Comparison of ENCODE assay signal across 16 cellular contexts in genomic region chr11:85774256-85775097, GRCh38. TPM values are rescaled to one million over a fixed set of nuclear protein-coding genes. Genes with fewer than 3 reads are reported as not detected.
DNase-seq lines count a peak whose midpoint lies in the region; ATAC-seq and TF ChIP-seq lines count a peak whose summit lies in the region.
"Had no signal": no experiment of that assay in that cellular context is flagged by ENCODE, and none has a peak within 500 bp of the region (broad histone marks: within the 10 kb centered on the region; RNA-seq: fewer than 3 reads in every experiment).

No MANE protein-coding gene starts in this region.

- H3K9me3 ChIP-seq in tibial artery (peaks cover 0 to 3% (median 0%) of the 10 kb centered on the region in 3 donors), PC-9 (ENCODE audit: insufficient read depth, low read depth) (no peaks in the 10 kb centered on the region)
- H3K9me3 ChIP-seq: neutrophil, right lobe of liver had no signal

- H3K27me3 ChIP-seq in tibial artery, result no peaks in the 10 kb centered on the region
- H3K27me3 ChIP-seq in PC-9 (ENCODE audit: insufficient read depth, low read depth), result no peaks in the 10 kb centered on the region
- H3K27me3 ChIP-seq: neutrophil, right lobe of liver had no signal

- intact Hi-C loops in tibial artery (cut with DNase I; ENCODE audit: low total_unique reads), result no loop called here
- intact Hi-C loops in PC-9 (cut with micrococcal nuclease; ENCODE audit: unreplicated experiment), result no loop called here

- H3K9me3 Mint-ChIP-seq in activated naive CD4-positive, alpha-beta T cell treated with anti-CD3 and anti-CD28 coated beads, Interleukin-2, amount 50 U/mL, for 72 hours, result peaks cover 5 to 6% of the 10 kb centered on the region in 2 donors
- H3K9me3 Mint-ChIP-seq in activated T-helper 17 cell treated with anti-CD3 and anti-CD28 coated beads, Interleukin-2, amount 50 U/mL, for 72 hours, result no peaks in the 10 kb centered on the region

- H3K27me3 Mint-ChIP-seq in activated T-helper 17 cell treated with anti-CD3 and anti-CD28 coated beads, Interleukin-2, amount 50 U/mL, for 72 hours, result no peaks in the 10 kb centered on the region

- POLR2A ChIA-PET in PC-9 (lab: Charles Lee; ENCODE audit: unreplicated experiment), result interaction anchor here (0.5 kb wide), 1 partner anchor 1026 kb away, joined by 3 read pairs; the partner anchor contains the start of gene PRSS23

- H3K4me1 ChIP-seq in tibial artery (peaks cover 0 to 54% (median 9%) of the 10 kb centered on the region in 4 donors), PC-9 (replicated peaks; ENCODE audit: insufficient read depth) (peaks cover 22% of the 10 kb centered on the region)
- H3K4me1 ChIP-seq: right lobe of liver had no signal

- TF ChIP-seq CTCF in tibial artery (IDR thresholded peaks at IDR 0.05), result no peak
- TF ChIP-seq CTCF in PC-9 (conservative IDR thresholded peaks at IDR 0.05), result no peak

- H3F3A ChIP-seq in PC-9 (ENCODE audit: insufficient read depth, low read depth), result peaks cover 23% of the 10 kb centered on the region

- no peak overlapping the region for H3K4me2 ChIP-seq in PC-9

- H3K27ac Mint-ChIP-seq in activated naive CD4-positive, alpha-beta T cell treated with anti-CD3 and anti-CD28 coated beads, Interleukin-2, amount 50 U/mL, for 72 hours, result no peak overlapping the region
- no peak overlapping the region for H3K27ac Mint-ChIP-seq in activated T-helper 17 cell treated with anti-CD3 and anti-CD28 coated beads, Interleukin-2, amount 50 U/mL, for 72 hours
- H3K27ac Mint-ChIP-seq: activated T-helper 2 cell treated with anti-CD3 and anti-CD28 coated beads, Interferon-gamma antibody, Interleukin-2, Interleukin-4, amounts not matched to agents 10 μg/mL and 5 μg/mL and 100 μg/mL, durations not matched to agents 14 hours and 24 hours and 36 hours had no signal

- peaks cover 14% of the 10 kb centered on the region for H3K4me1 Mint-ChIP-seq in activated T-helper 17 cell treated with anti-CD3 and anti-CD28 coated beads, Interleukin-2, amount 50 U/mL, for 72 hours

- H3K4me3 Mint-ChIP-seq in activated T-helper 17 cell treated with anti-CD3 and anti-CD28 coated beads, Interleukin-2, amount 50 U/mL, for 72 hours, result peak overlapping the region; percentile 43

- no peak overlapping the region for H2AFZ ChIP-seq in PC-9

- no peak for DNase-seq in activated naive CD4-positive, alpha-beta T cell treated with anti-CD3 and anti-CD28 coated beads, Interleukin-2, amount 50 U/mL, for 72 hours (ENCODE audit: low spot score in 2 of 2)
- DNase-seq in activated naive CD4-positive, alpha-beta T cell (lab: John Stamatoyannopoulos, UW), result no peak
- DNase-seq in tibial artery, result no peak
- no peak for DNase-seq in NCI-H2196 (lab: John Stamatoyannopoulos, UW; ENCODE audit: unreplicated experiment)
- DNase-seq in PC-9, result no peak
- no peak for DNase-seq in NCI-H2171 treated with DMSO at 0.1 percent for 48 hours (lab: John Stamatoyannopoulos, UW)
- DNase-seq: cortex of kidney; mesendoderm; NCI-H446; right lobe of liver; SHP77 treated with DMSO at 0.1 percent for 48 hours; stimulated activated CD4-positive, alpha-beta T cell treated with anti-CD3 and anti-CD28 coated beads, Interleukin-1b, Interleukin-23, amount 100 ng/mL, for 48 hours had no signal

- H3K79me2 ChIP-seq in PC-9 (ENCODE audit: low read depth), result no peaks in the 10 kb centered on the region

- H4K20me1 ChIP-seq in PC-9 (ENCODE audit: insufficient read depth), result no peaks in the 10 kb centered on the region

- no peaks in the 10 kb centered on the region for H3K9me2 ChIP-seq in PC-9 (ENCODE audit: insufficient read depth)

- no peak overlapping the region for H3K4me3 ChIP-seq in tibial artery
- no peak overlapping the region for H3K4me3 ChIP-seq in PC-9
- H3K4me3 ChIP-seq: right lobe of liver had no signal

- CTCF ChIA-PET in PC-9 (lab: Charles Lee), result no interaction called here

- peaks cover 0 to 4% (median 0%) of the 10 kb centered on the region in 3 donors for H3K36me3 ChIP-seq in tibial artery
- no peaks in the 10 kb centered on the region for H3K36me3 ChIP-seq in PC-9 (ENCODE audit: low read depth)
- H3K36me3 ChIP-seq: neutrophil, right lobe of liver had no signal

- peak overlapping the region; percentile 13 to 75 for H3K27ac ChIP-seq in tibial artery
- H3K27ac ChIP-seq in PC-9, result no peak overlapping the region
- H3K27ac ChIP-seq: neutrophil, right lobe of liver had no signal

- peak; percentile 16 to 64 for ATAC-seq in activated naive CD4-positive, alpha-beta T cell treated with anti-CD3 and anti-CD28 coated beads, Interleukin-2, amount 50 U/mL, for 72 hours
- peak; percentile 51 for ATAC-seq in GM21423 (IDR thresholded peaks at IDR 0.05; ENCODE audit: unreplicated experiment)
- peak; percentile 75 for ATAC-seq in activated T-helper 17 cell treated with anti-CD3 and anti-CD28 coated beads, Interleukin-2, amount 50 U/mL, for 72 hours (replicated peaks)
- ATAC-seq: right lobe of liver had no signal

- BruUV-seq in PC-9 (replicated peaks; lab: Mats Ljungman, UMichigan), result no TSS peak

- peaks cover 0 to 7% of the 10 kb centered on the region in 2 donors for H3K36me3 Mint-ChIP-seq in activated naive CD4-positive, alpha-beta T cell treated with anti-CD3 and anti-CD28 coated beads, Interleukin-2, amount 50 U/mL, for 72 hours
- no peaks in the 10 kb centered on the region for H3K36me3 Mint-ChIP-seq in activated T-helper 17 cell treated with anti-CD3 and anti-CD28 coated beads, Interleukin-2, amount 50 U/mL, for 72 hours (ENCODE audit: low read depth)

RNA-seq across cellular contexts. Expression of gene SYTL2, which starts 36.5 kb away (rescaled TPM):
- 1 to 10 TPM; 4.6 to 7.5 TPM for total RNA-seq in activated naive CD4-positive, alpha-beta T cell treated with anti-CD3 and anti-CD28 coated beads, Interleukin-2, amount 50 U/mL, for 72 hours
- total RNA-seq in activated T-helper 17 cell treated with anti-CD3 and anti-CD28 coated beads, Interleukin-2, amount 50 U/mL, for 72 hours, result 10 to 100 TPM; 10.5 to 12.1 TPM
- 13.3 and 16.0 TPM in 2 replicates for total RNA-seq in PC-9 (2021)
